In genomic region chr17:58657962-58658803, GRCh38 we compare ENCODE assay signal across 9 cellular contexts. TPM values are rescaled to one million over a fixed set of nuclear protein-coding genes. Genes with fewer than 3 reads are reported as not detected.
DNase-seq lines count a peak whose midpoint lies in the region; FAIRE-seq and TF ChIP-seq lines count a peak whose summit lies in the region.
"Not testable (repeated sequence)": the region's sequence is repeated elsewhere in the genome, so short reads cannot be mapped to it uniquely, and the experiment has no call there.
"Had no signal": no experiment of that assay in that cellular context is flagged by ENCODE, and none has a peak within 500 bp of the region (broad histone marks: within the 10 kb centered on the region; RNA-seq: fewer than 3 reads in every experiment).

No MANE protein-coding gene starts in this region.

- not testable (repeated sequence) for H3K9me3 ChIP-seq in A673 (ENCODE audit: low read depth, low read length, poor library complexity, severe bottlenecking); H9 (ENCODE audit: control insufficient read depth, low read depth, low read length); mucosa of stomach (ENCODE audit: control insufficient read depth, low read length); small intestine (ENCODE audit: control insufficient read depth, low read depth)

- H3K23me2 ChIP-seq in H9 (ENCODE audit: insufficient read length, low read depth, low read length, poor library complexity, severe bottlenecking) = not testable (repeated sequence)

- CTCF ChIA-PET in A673 (lab: Charles Lee) = interaction anchor here (0.8 kb wide), 1 partner anchor 27 kb away, joined by 5 read pairs; no protein-coding TSS in a partner anchor

- H4K20me1 ChIP-seq in H9 (ENCODE audit: control insufficient read depth, insufficient read depth, insufficient read length) = not testable (repeated sequence)

- H3K4me3 Mint-ChIP-seq in H9 (peak overlapping the region; percentile 66 to 73), brain (peak overlapping the region; percentile 81 to 83 (median 83)), glutamatergic neuron (ENCODE audit: unreplicated experiment) (peak overlapping the region; percentile 77)
- H3K4me3 Mint-ChIP-seq in activated CD4-positive, alpha-beta T cell treated with anti-CD3 and anti-CD28 coated beads, Interleukin-2, amount 10 ng/mL, durations not matched to agents 24 days and 14 days = peak overlapping the region; percentile 78

- H3K9me3 Mint-ChIP-seq in H9; activated CD4-positive, alpha-beta T cell treated with anti-CD3 and anti-CD28 coated beads, Interleukin-2, amount 10 ng/mL, durations not matched to agents 24 days and 14 days; brain; glutamatergic neuron (ENCODE audit: unreplicated experiment): not testable (repeated sequence)

- BruUV-seq in A673 (replicated peaks; lab: Mats Ljungman, UMichigan) = not testable (repeated sequence)

- not testable (repeated sequence) for H2AFZ ChIP-seq in H9 (ENCODE audit: low read length)

- not testable (repeated sequence) for H3K4me1 ChIP-seq in A673 (ENCODE audit: insufficient read depth, low read length, poor library complexity, severe bottlenecking); H9 (ENCODE audit: insufficient read depth, low read length); mucosa of stomach (ENCODE audit: control insufficient read depth, insufficient read depth, low read length); small intestine (ENCODE audit: control insufficient read depth in 2 of 2, insufficient read depth in 1 of 2, low read depth in 1 of 2, low read length in 1 of 2)

- H3K9ac ChIP-seq in H9 (ENCODE audit: extremely low read depth, insufficient read length, low read length) = not testable (repeated sequence)
- H3K9ac ChIP-seq in mucosa of stomach (ENCODE audit: low read length) = peak overlapping the region; percentile 89

- intact Hi-C loops in A673 (cut with micrococcal nuclease; ENCODE audit: unreplicated experiment) = loop anchor here (2.0 kb wide), 1 partner anchor 35 kb away; the partner anchor contains the start of genes RAD51C and TEX14
- intact Hi-C loops in activated CD4-positive, alpha-beta T cell treated with anti-CD3 and anti-CD28 coated beads, Interleukin-2, amount 10 ng/mL, durations not matched to agents 24 days and 14 days (cut with micrococcal nuclease) = loop anchor here (2.0 kb wide), 1 partner anchor 45 kb away; no protein-coding TSS in a partner anchor

- H2BK20ac ChIP-seq in H9 (ENCODE audit: low read depth, low read length, poor library complexity, severe bottlenecking) = not testable (repeated sequence)

- not testable (repeated sequence) for H2BK12ac ChIP-seq in H9 (ENCODE audit: insufficient read length, low read depth, low read length)

- not testable (repeated sequence) for H3K14ac ChIP-seq in H9 (ENCODE audit: insufficient read depth, low read length)

- no CpG with 5 or more reads among the region's 10 CpGs for WGBS in H9 (ENCODE audit: extremely low coverage, insufficient read length, low lambda C conversion rate)
- 62 to 69% (median 65%) methylated on average over 10 of the region's 10 CpGs for WGBS in small intestine, 3 donors

- peak overlapping the region; percentile 100 for H3K27ac Mint-ChIP-seq in H9
- peak overlapping the region; percentile 99 for H3K27ac Mint-ChIP-seq in activated CD4-positive, alpha-beta T cell treated with anti-CD3 and anti-CD28 coated beads, Interleukin-2, amount 10 ng/mL, durations not matched to agents 24 days and 14 days
- H3K27ac Mint-ChIP-seq in brain = peak overlapping the region; percentile 4 to 100 (median 100)
- peak overlapping the region; percentile 22 for H3K27ac Mint-ChIP-seq in glutamatergic neuron (ENCODE audit: unreplicated experiment)

- peak; percentile 35 for DNase-seq in A673 (ENCODE audit: low spot score)
- peak; percentile 71 for DNase-seq in H9
- peak; percentile 19 for DNase-seq in NCI-H748 (lab: John Stamatoyannopoulos, UW; ENCODE audit: unreplicated experiment)
- peak; percentile 68 for DNase-seq in activated CD4-positive, alpha-beta T cell treated with anti-CD3 and anti-CD28 coated beads, Interleukin-2, amount 10 ng/mL, durations not matched to agents 24 days and 14 days
- not testable (repeated sequence) for DNase-seq in glutamatergic neuron
- peak; percentile 39 for DNase-seq in small intestine

- POLR2A ChIA-PET in A673 (lab: Charles Lee; ENCODE audit: low non-redundant PET) = interaction anchor here (0.6 to 1.7 kb wide), 3 partner anchors 26 to 179 kb away, joined by 12 to 17 read pairs (median 16); no protein-coding TSS in a partner anchor

- H3K36me3 Mint-ChIP-seq in H9 (ENCODE audit: insufficient read depth in 1 of 3, low read depth in 3 of 3); activated CD4-positive, alpha-beta T cell treated with anti-CD3 and anti-CD28 coated beads, Interleukin-2, amount 10 ng/mL, durations not matched to agents 24 days and 14 days (ENCODE audit: low read depth); brain; glutamatergic neuron (ENCODE audit: unreplicated experiment): not testable (repeated sequence)

- H2BK120ac ChIP-seq in H9 (ENCODE audit: low read depth, low read length, poor library complexity, severe bottlenecking) = not testable (repeated sequence)

- H3K27me3 Mint-ChIP-seq in H9 (ENCODE audit: low read depth) = peaks cover 19% of the 10 kb centered on the region
- H3K27me3 Mint-ChIP-seq in activated CD4-positive, alpha-beta T cell treated with anti-CD3 and anti-CD28 coated beads, Interleukin-2, amount 10 ng/mL, durations not matched to agents 24 days and 14 days = peaks cover 13% of the 10 kb centered on the region
- H3K27me3 Mint-ChIP-seq in brain = peaks cover 12% of the 10 kb centered on the region
- not testable (repeated sequence) for H3K27me3 Mint-ChIP-seq in glutamatergic neuron (ENCODE audit: unreplicated experiment)

- H4K91ac ChIP-seq in H9 (ENCODE audit: insufficient read length, low read depth, low read length) = not testable (repeated sequence)

- not testable (repeated sequence) for H3K79me1 ChIP-seq in H9 (ENCODE audit: insufficient read depth, low read depth, low read length, poor library complexity, severe bottlenecking)

- not testable (repeated sequence) for TF ChIP-seq CTCF in A673 (conservative IDR thresholded peaks at IDR 0.05; ENCODE audit: low read depth, low read length); H9 (conservative IDR thresholded peaks at IDR 0.05); brain (conservative IDR thresholded peaks at IDR 0.05); glutamatergic neuron (IDR thresholded peaks at IDR 0.05; ENCODE audit: partially characterized antibody, unreplicated experiment)

- not testable (repeated sequence) for H3K79me2 ChIP-seq in H9 (ENCODE audit: insufficient read depth, low read length)

- not testable (repeated sequence) for H2AK5ac ChIP-seq in H9 (ENCODE audit: insufficient read length, low read length)

- not testable (repeated sequence) for H3K56ac ChIP-seq in H9 (ENCODE audit: insufficient read length, low read depth, low read length)

- not testable (repeated sequence) for H3K4me3 ChIP-seq in A673 (ENCODE audit: low read depth, low read length, poor library complexity, severe bottlenecking); mucosa of stomach (ENCODE audit: low read length); small intestine (ENCODE audit: low read depth in 1 of 2, low read length in 2 of 2)

- not testable (repeated sequence) for H3K18ac ChIP-seq in H9 (ENCODE audit: insufficient read length, low read depth, low read length)

- H3K4me1 Mint-ChIP-seq in H9 = peaks cover 22 to 24% of the 10 kb centered on the region in 2 experiments
- peaks cover 20% of the 10 kb centered on the region for H3K4me1 Mint-ChIP-seq in activated CD4-positive, alpha-beta T cell treated with anti-CD3 and anti-CD28 coated beads, Interleukin-2, amount 10 ng/mL, durations not matched to agents 24 days and 14 days
- peaks cover 24% of the 10 kb centered on the region for H3K4me1 Mint-ChIP-seq in brain
- H3K4me1 Mint-ChIP-seq in glutamatergic neuron (ENCODE audit: low read depth, unreplicated experiment) = not testable (repeated sequence)

- not testable (repeated sequence) for H4K8ac ChIP-seq in H9 (replicated peaks; ENCODE audit: insufficient read length, low read depth, low read length)

- not testable (repeated sequence) for H3K27ac ChIP-seq in A673 (ENCODE audit: low read depth, low read length, poor library complexity, severe bottlenecking); H9 (ENCODE audit: insufficient read length, low read depth, low read length)
- peak overlapping the region; percentile 52 to 87 for H3K27ac ChIP-seq in small intestine (ENCODE audit: low read depth in 1 of 2, low read length in 1 of 2)

- not testable (repeated sequence) for H4K5ac ChIP-seq in H9 (ENCODE audit: insufficient read length, low read depth, low read length)

- not testable (repeated sequence) for H3K36me3 ChIP-seq in A673 (ENCODE audit: insufficient read depth, low read length, poor library complexity, severe bottlenecking); mucosa of stomach (ENCODE audit: control insufficient read depth, insufficient read depth, low read length); small intestine (ENCODE audit: control insufficient read depth in 2 of 2, insufficient read depth in 2 of 2, low read length in 2 of 2)

- not testable (repeated sequence) for FAIRE-seq in small intestine (lab: Jason Lieb, UNC)

- H3T11ph ChIP-seq in H9 (ENCODE audit: low read length) = not testable (repeated sequence)

- H2BK5ac ChIP-seq in H9 (ENCODE audit: insufficient read length, low read length) = not testable (repeated sequence)

- H3K27me3 ChIP-seq in A673 (replicated peaks; ENCODE audit: insufficient read depth, low read depth, low read length, poor library complexity); H9 (ENCODE audit: insufficient read depth, low read length); mucosa of stomach (ENCODE audit: control insufficient read depth, insufficient read depth, low read length); small intestine (ENCODE audit: control insufficient read depth in 2 of 2, insufficient read depth in 2 of 2, low read length in 2 of 2): not testable (repeated sequence)

- H3K4me2 ChIP-seq in H9 (ENCODE audit: insufficient read depth, insufficient read length, low read length) = peak overlapping the region; percentile 48

- not testable (repeated sequence) for H3K23ac ChIP-seq in H9 (ENCODE audit: insufficient read length, low read depth, low read length)

- not testable (repeated sequence) for H2BK15ac ChIP-seq in H9 (ENCODE audit: low read depth, low read length)

- not testable (repeated sequence) for H3K4ac ChIP-seq in H9 (ENCODE audit: low read depth, low read length)

RNA-seq across cellular contexts. Expression of gene TEX14, which starts 33.7 kb away (rescaled TPM):
- total RNA-seq in A673 (2021) = 0.26 and 0.50 TPM in 2 replicates
- 0.31 and 0.55 TPM in 2 replicates for total RNA-seq in H9 (2021)
- total RNA-seq in activated CD4-positive, alpha-beta T cell treated with anti-CD3 and anti-CD28 coated beads, Interleukin-2, amount 10 ng/mL, durations not matched to agents 24 days and 14 days = 0.07 TPM in 2 replicates
- polyA plus RNA-seq in brain (ENCODE audit: insufficient read depth, low read depth, low replicate concordance) = 0.36 TPM
- 0.20 TPM for total RNA-seq in glutamatergic neuron (ENCODE audit: unreplicated experiment)
- polyA plus RNA-seq in small intestine = under 1 TPM in 1 of 3 donors, not detected in 2; 0.03 TPM
- polyA plus RNA-seq: smooth muscle cell had no signal

RNA-seq across cellular contexts. Expression of gene RAD51C, which starts 34.2 kb away (rescaled TPM):
- 79.8 and 80.4 TPM in 2 replicates for total RNA-seq in A673 (2021)
- total RNA-seq in H9 (2021) = 11.3 and 16.3 TPM in 2 replicates
- 73.7 and 78.8 TPM in 2 replicates for total RNA-seq in activated CD4-positive, alpha-beta T cell treated with anti-CD3 and anti-CD28 coated beads, Interleukin-2, amount 10 ng/mL, durations not matched to agents 24 days and 14 days
- 39.5 TPM for polyA plus RNA-seq in brain (ENCODE audit: insufficient read depth, low read depth, low replicate concordance)
- 8.5 TPM for total RNA-seq in glutamatergic neuron (ENCODE audit: unreplicated experiment)
- polyA plus RNA-seq in small intestine = 10 to 100 TPM in 1 of 3 donors, 1 to 10 TPM in 2; 6.9 to 18.6 (median 8.4) TPM

Comparison
In these comparisons a context has a peak if more than half of its experiments do, and no peak if none do; other contexts are left out.
1. H3K27ac Mint-ChIP-seq: peak in every context shown above with its lines; median percentile 100 in H9; 100 in brain; 99 in activated CD4-positive, alpha-beta T cell treated with anti-CD3 and anti-CD28 coated beads, Interleukin-2, amount 10 ng/mL, durations not matched to agents 24 days and 14 days; 22 in glutamatergic neuron.